In genomic region chrX:71253253-71254091, GRCh38 we compare ENCODE assay signal across 8 cellular contexts. TPM values are rescaled to one million over a fixed set of nuclear protein-coding genes. Genes with fewer than 3 reads are reported as not detected.
DNase-seq lines count a peak whose midpoint lies in the region; ATAC-seq, FAIRE-seq and TF ChIP-seq lines count a peak whose summit lies in the region.

No MANE protein-coding gene starts in this region.

- ATAC-seq in RWPE2 (ENCODE audit: low read depth) (0 out of 3 replicates have a peak, but pooled peaks have one; percentile 4), GM21447 (IDR thresholded peaks at IDR 0.05; ENCODE audit: unreplicated experiment) (no peak), GM19452 (IDR thresholded peaks at IDR 0.05; ENCODE audit: unreplicated experiment) (no peak)

- WGBS in small intestine, 3 donors = 2 to 30% (median 9%) methylated on average over 19 to 35 of the region's 35 CpGs

- TF ChIP-seq CTCF in BE2C (IDR thresholded peaks at IDR 0.05; ENCODE audit: low read depth, low read length) (peak; percentile 49), RWPE2 (IDR thresholded peaks at IDR 0.05; ENCODE audit: poor library complexity, severe bottlenecking) (peak; percentile 34), astrocyte of the cerebellum (IDR thresholded peaks at IDR 0.05; ENCODE audit: low read depth, low read length, missing control alignments) (peak; percentile 54)

- H3K4me1 ChIP-seq in BE2C (no peaks in the 10 kb centered on the region; the same call in 1 of the 2 replicates), RWPE2 (ENCODE audit: insufficient read depth, poor library complexity, severe bottlenecking) (no peaks in the 10 kb centered on the region), small intestine (ENCODE audit: control insufficient read depth in 2 of 2, insufficient read depth in 1 of 2, low read depth in 1 of 2, low read length in 1 of 2) (peaks cover 0 to 6% of the 10 kb centered on the region in 2 donors)

- H3K27me3 ChIP-seq in BE2C (no peaks in the 10 kb centered on the region), H7 (ENCODE audit: control insufficient read depth, insufficient read depth, low read length) (no peaks in the 10 kb centered on the region), RWPE2 (ENCODE audit: insufficient read depth, poor library complexity, severe bottlenecking) (no peaks in the 10 kb centered on the region), small intestine (ENCODE audit: control insufficient read depth in 2 of 2, insufficient read depth in 2 of 2, low read length in 2 of 2) (no peaks in the 10 kb centered on the region)

- DNase-seq in BE2C = peak; percentile 58
- DNase-seq in H7 = peak; percentile 88
- DNase-seq in RWPE2 (ENCODE audit: low spot score) = no peak
- no peak for DNase-seq in astrocyte of the cerebellum (ENCODE audit: low read depth)
- DNase-seq in small intestine = no peak

- FAIRE-seq in small intestine (lab: Jason Lieb, UNC) = no peak

- in situ Hi-C loops in astrocyte of the cerebellum (cut with HindIII; ENCODE audit: low sequenced_read_pairs) = no loop called here

- H3K27ac ChIP-seq in RWPE2 (ENCODE audit: poor library complexity, severe bottlenecking) = peak overlapping the region; percentile 31
- H3K27ac ChIP-seq in small intestine (ENCODE audit: low read depth in 1 of 2, low read length in 1 of 2) = peak overlapping the region in 1 of 2 donors; percentile 88

- no peaks in the 10 kb centered on the region; the same call in 1 of the 2 replicates for H3K36me3 ChIP-seq in BE2C
- peaks cover 15% of the 10 kb centered on the region for H3K36me3 ChIP-seq in H7 (replicated peaks; ENCODE audit: control insufficient read depth, insufficient read depth, low read length)
- H3K36me3 ChIP-seq in RWPE2 (ENCODE audit: low read depth) = no peaks in the 10 kb centered on the region; the same call in 1 of the 2 replicates
- no peaks in the 10 kb centered on the region for H3K36me3 ChIP-seq in small intestine (ENCODE audit: control insufficient read depth in 2 of 2, insufficient read depth in 2 of 2, low read length in 2 of 2)

- H3K4me3 ChIP-seq in BE2C (ENCODE audit: low read depth, low read length) = peak overlapping the region; percentile 85
- peak overlapping the region; percentile 69 for H3K4me3 ChIP-seq in H7 (ENCODE audit: insufficient read depth, low read depth, low read length)
- peak overlapping the region; percentile 67 for H3K4me3 ChIP-seq in RWPE2 (ENCODE audit: severe bottlenecking)
- H3K4me3 ChIP-seq in astrocyte of the cerebellum (ENCODE audit: low read depth, low read length) = peak overlapping the region; percentile 80
- H3K4me3 ChIP-seq in iPS-11a (ENCODE audit: low read depth, low read length) = peak overlapping the region; percentile 67
- peak overlapping the region; percentile 56 to 68 for H3K4me3 ChIP-seq in small intestine (ENCODE audit: low read depth in 1 of 2, low read length in 2 of 2)

- H3K9me3 ChIP-seq in BE2C (no peaks in the 10 kb centered on the region), RWPE2 (ENCODE audit: severe bottlenecking) (no peaks in the 10 kb centered on the region), small intestine (ENCODE audit: control insufficient read depth, low read depth) (no peaks in the 10 kb centered on the region)

RNA-seq across cellular contexts. Expression of gene ZMYM3, which starts 0.5 kb away (rescaled TPM):
- 26.0 TPM for polyA plus RNA-seq in BE2C (2012; ENCODE audit: insufficient read depth, insufficient read length, low read depth)
- total RNA-seq in H7 (2014; rRNA removed; shearing (Covaris generic)) = 46.4 and 48.9 TPM in 2 replicates
- 1 to 10 TPM; 3.5 to 7.7 (median 3.8) TPM for polyA plus RNA-seq in small intestine

RNA-seq across cellular contexts. Expression of gene NONO, which starts 30.0 kb away (rescaled TPM):
- 522 TPM for polyA plus RNA-seq in BE2C (2012; ENCODE audit: insufficient read depth, insufficient read length, low read depth)
- total RNA-seq in H7 (2014; rRNA removed; shearing (Covaris generic)) = 645 and 665 TPM in 2 replicates
- polyA plus RNA-seq in small intestine = 100 to 1,000 TPM in 2 of 3 donors, 10 to 100 TPM in 1; 82.5 to 183 (median 106) TPM

RNA-seq across cellular contexts. Expression of gene GJB1, which starts 30.4 kb away (rescaled TPM):
- polyA plus RNA-seq in BE2C (2012; ENCODE audit: insufficient read depth, insufficient read length, low read depth) = not detected
- total RNA-seq in H7 (2014; rRNA removed; shearing (Covaris generic)) = 0.10 TPM in 1 of 2 replicates, not detected in the other
- polyA plus RNA-seq in small intestine = 10 to 100 TPM; 23.3 to 81.6 (median 27.6) TPM

RNA-seq across cellular contexts. Expression of gene ITGB1BP2, which starts 48.1 kb away (rescaled TPM):
- 0.79 TPM for polyA plus RNA-seq in BE2C (2012; ENCODE audit: insufficient read depth, insufficient read length, low read depth)
- total RNA-seq in H7 (2014; rRNA removed; shearing (Covaris generic)) = 0.66 and 4.2 TPM in 2 replicates
- polyA plus RNA-seq in small intestine = 1 to 10 TPM; 1.1 to 1.6 (median 1.3) TPM

Comparison
In these comparisons a context has a peak if more than half of its experiments do, and no peak if none do; other contexts are left out.
1. DNase-seq: peak in BE2C (single experiment) and H7 (single experiment); none in RWPE2 (single experiment), astrocyte of the cerebellum (single experiment) and small intestine (single experiment).
2. Peak in every context shown above with its lines, with median percentiles within 50 percentile points of each other: H3K4me3 ChIP-seq and CTCF ChIP-seq.